11 cellular contexts compared by ENCODE assay signal in genomic region chr1:244322181-244322580, GRCh38.
DNase-seq lines count a peak whose midpoint lies in the region; ATAC-seq lines count a peak whose summit lies in the region.
"Had no signal": no experiment of that assay in that cellular context is flagged by ENCODE, and none has a peak within 500 bp of the region (broad histone marks: within the 10 kb centered on the region; RNA-seq: fewer than 3 reads in every experiment).

No MANE protein-coding gene starts in this region.

- H3K4me1 ChIP-seq in CD4-positive, CD25-positive, alpha-beta regulatory T cell (ENCODE audit: control insufficient read depth, insufficient read depth, low read length, poor library complexity, severe bottlenecking), result peaks cover 10% of the 10 kb centered on the region
- peaks cover 11% of the 10 kb centered on the region for H3K4me1 ChIP-seq in HUES6 (ENCODE audit: control insufficient read depth, insufficient read depth, low read length)
- peaks cover 3 to 8% of the 10 kb centered on the region in 2 experiments for H3K4me1 ChIP-seq in trophoblast cell (ENCODE audit: control insufficient read depth in 1 of 2, insufficient read depth in 2 of 2, low read length in 2 of 2)

- H2AFZ ChIP-seq in trophoblast cell (ENCODE audit: insufficient read depth, low read length, poor library complexity), result no peak overlapping the region
- H2AFZ ChIP-seq: GM23338 had no signal

- H3K14ac ChIP-seq in trophoblast cell (ENCODE audit: low read length), result peak overlapping the region; percentile 88

- peak overlapping the region; percentile 73 for H3K4ac ChIP-seq in trophoblast cell (ENCODE audit: low read depth, low read length)

- H3K4me2 ChIP-seq in trophoblast cell (ENCODE audit: low read length), result no peak overlapping the region
- H3K4me2 ChIP-seq: GM23338 had no signal

- ATAC-seq in CD4-positive, CD25-positive, alpha-beta regulatory T cell (ENCODE audit: low read depth in 2 of 2), result no peak
- ATAC-seq in HG03469 (IDR thresholded peaks at IDR 0.05; ENCODE audit: unreplicated experiment) (no peak), esophagus mucosa (no peak)
- ATAC-seq: GM23338 had no signal

- H2BK5ac ChIP-seq in trophoblast cell (ENCODE audit: low read depth, low read length, poor library complexity), result peak overlapping the region; percentile 90

- H3K27ac Mint-ChIP-seq in CD4-positive, CD25-positive, alpha-beta regulatory T cell, result peak overlapping the region in 1 of 3 donors; percentile 28
- peak overlapping the region; percentile 97 for H3K27ac Mint-ChIP-seq in dendritic cell treated with granulocyte-macrophage colony-stimulating factor and Interleukin-4, amounts not matched to agents 40 ng/mL and 50 ng/mL, for 4 days
- H3K27ac Mint-ChIP-seq: activated naive CD8-positive, alpha-beta T cell had no signal

- intact Hi-C loops in dendritic cell treated with granulocyte-macrophage colony-stimulating factor and Interleukin-4, amounts not matched to agents 40 ng/mL and 50 ng/mL, for 4 days (cut with micrococcal nuclease), result loop anchor here (2.0 to 10.0 kb wide), 3 partner anchors 17 to 133 kb away; partner anchors contain the start of gene ADSS2
- intact Hi-C loops in posterior vena cava (cut with DNase I), result no loop called here

- peak overlapping the region; percentile 86 for H3K18ac ChIP-seq in trophoblast cell (ENCODE audit: low read length)

- H3K79me1 ChIP-seq in trophoblast cell (ENCODE audit: low read length), result peaks cover 11% of the 10 kb centered on the region

- peak overlapping the region; percentile 99 for H2BK120ac ChIP-seq in trophoblast cell (ENCODE audit: insufficient read depth, low read length, poor library complexity)

- H3K9ac ChIP-seq in HUES6 (ENCODE audit: low read length), result no peak overlapping the region
- no peak overlapping the region for H3K9ac ChIP-seq in trophoblast cell (ENCODE audit: low read length)

- H3K9me3 ChIP-seq in CD4-positive, CD25-positive, alpha-beta regulatory T cell (ENCODE audit: control insufficient read depth in 2 of 2, low read length in 2 of 2), result no peaks in the 10 kb centered on the region
- H3K9me3 ChIP-seq in HUES6 (ENCODE audit: control insufficient read depth, insufficient read depth, low read depth, low read length) (peaks cover 5% of the 10 kb centered on the region; the same call in 1 of the 2 replicates), trophoblast cell (ENCODE audit: insufficient read depth, low read depth, low read length) (no peaks in the 10 kb centered on the region)

- DNase-seq in CD4-positive, CD25-positive, alpha-beta regulatory T cell, result no peak
- DNase-seq in trophoblast cell, result no peak
- DNase-seq in posterior vena cava (ENCODE audit: low spot score), result no peak
- DNase-seq in NCI-H774 (lab: John Stamatoyannopoulos, UW), result no peak
- DNase-seq: stimulated activated CD8-positive, alpha-beta memory T cell treated with anti-CD3 and anti-CD28 coated beads, Interleukin-4, amount 100 ng/mL, for 48 hours had no signal

- H3K36me3 Mint-ChIP-seq in CD4-positive, CD25-positive, alpha-beta regulatory T cell, result no peaks in the 10 kb centered on the region
- H3K36me3 Mint-ChIP-seq in dendritic cell treated with granulocyte-macrophage colony-stimulating factor and Interleukin-4, amounts not matched to agents 40 ng/mL and 50 ng/mL, for 4 days (ENCODE audit: low read depth), result no peaks in the 10 kb centered on the region

- peak overlapping the region; percentile 60 for H4K12ac ChIP-seq in trophoblast cell (ENCODE audit: low read depth, low read length)

- H3K27me3 Mint-ChIP-seq in CD4-positive, CD25-positive, alpha-beta regulatory T cell, result no peaks in the 10 kb centered on the region
- H3K27me3 Mint-ChIP-seq in dendritic cell treated with granulocyte-macrophage colony-stimulating factor and Interleukin-4, amounts not matched to agents 40 ng/mL and 50 ng/mL, for 4 days, result no peaks in the 10 kb centered on the region

- peak overlapping the region; percentile 37 for H3K4me3 ChIP-seq in CD4-positive, CD25-positive, alpha-beta regulatory T cell (ENCODE audit: low read depth, low read length)
- H3K4me3 ChIP-seq in HUES6 (ENCODE audit: low read depth, low read length) (no peak overlapping the region), trophoblast cell (ENCODE audit: low read depth, low read length) (no peak overlapping the region)
- H3K4me3 ChIP-seq: GM23338 had no signal

- H3K4me3 Mint-ChIP-seq in CD4-positive, CD25-positive, alpha-beta regulatory T cell, result peak overlapping the region in 2 of 4 donors; percentile 18 to 86
- H3K4me3 Mint-ChIP-seq in dendritic cell treated with granulocyte-macrophage colony-stimulating factor and Interleukin-4, amounts not matched to agents 40 ng/mL and 50 ng/mL, for 4 days, result no peak overlapping the region
- H3K4me3 Mint-ChIP-seq: activated naive CD8-positive, alpha-beta T cell; GM23338 had no signal

- H3K27ac ChIP-seq in CD4-positive, CD25-positive, alpha-beta regulatory T cell (ENCODE audit: insufficient read depth, low read length, poor library complexity, severe bottlenecking), result no peak overlapping the region
- H3K27ac ChIP-seq in HUES6 (ENCODE audit: low read depth, low read length), result peak overlapping the region; percentile 84; the same call in 1 of the 2 replicates
- H3K27ac ChIP-seq in trophoblast cell (ENCODE audit: low read depth, low read length), result peak overlapping the region; percentile 64

- peak overlapping the region; percentile 91 for H4K91ac ChIP-seq in trophoblast cell (ENCODE audit: low read depth, low read length)

- peaks cover 1% of the 10 kb centered on the region for H3K27me3 ChIP-seq in CD4-positive, CD25-positive, alpha-beta regulatory T cell (ENCODE audit: control insufficient read depth, insufficient read depth, low read length)
- H3K27me3 ChIP-seq in HUES6 (ENCODE audit: control insufficient read depth, insufficient read depth, low read length) (no peaks in the 10 kb centered on the region), trophoblast cell (ENCODE audit: insufficient read depth, low read length) (no peaks in the 10 kb centered on the region)

- H3K23ac ChIP-seq in trophoblast cell (ENCODE audit: low read length), result no peak overlapping the region

- H3K9me3 Mint-ChIP-seq in CD4-positive, CD25-positive, alpha-beta regulatory T cell, result no peaks in the 10 kb centered on the region
- no peaks in the 10 kb centered on the region for H3K9me3 Mint-ChIP-seq in dendritic cell treated with granulocyte-macrophage colony-stimulating factor and Interleukin-4, amounts not matched to agents 40 ng/mL and 50 ng/mL, for 4 days

- H3K36me3 ChIP-seq in CD4-positive, CD25-positive, alpha-beta regulatory T cell (ENCODE audit: control insufficient read depth, insufficient read depth, low read length), result no peaks in the 10 kb centered on the region
- H3K36me3 ChIP-seq in HUES6 (ENCODE audit: control insufficient read depth, insufficient read depth, low read length) (no peaks in the 10 kb centered on the region), trophoblast cell (ENCODE audit: control insufficient read depth in 1 of 2, insufficient read depth in 2 of 2, low read length in 2 of 2) (no peaks in the 10 kb centered on the region)

- no CpG with 5 or more reads among the region's 1 CpG for WGBS in trophoblast cell (ENCODE audit: extremely low coverage, insufficient coverage, insufficient read length)

- peaks cover 5 to 27% (median 21%) of the 10 kb centered on the region in 4 donors for H3K4me1 Mint-ChIP-seq in CD4-positive, CD25-positive, alpha-beta regulatory T cell
- H3K4me1 Mint-ChIP-seq in dendritic cell treated with granulocyte-macrophage colony-stimulating factor and Interleukin-4, amounts not matched to agents 40 ng/mL and 50 ng/mL, for 4 days (ENCODE audit: low read depth), result peaks cover 57% of the 10 kb centered on the region

- peak overlapping the region; percentile 98 for H2BK12ac ChIP-seq in trophoblast cell (ENCODE audit: low read length)

- H2AK5ac ChIP-seq in trophoblast cell (ENCODE audit: low read length), result no peak overlapping the region

- peaks cover 3% of the 10 kb centered on the region for H3K79me2 ChIP-seq in trophoblast cell (ENCODE audit: control insufficient read depth, insufficient read depth, low read length, poor library complexity)

- peak overlapping the region; percentile 82 for H4K8ac ChIP-seq in trophoblast cell (ENCODE audit: low read depth, low read length)
